11 cellular contexts compared by ENCODE assay signal in genomic region chr2:105438104-105438929, GRCh38. TPM values are rescaled to one million over a fixed set of nuclear protein-coding genes. Genes with fewer than 3 reads are reported as not detected.
DNase-seq lines count a peak whose midpoint lies in the region; ATAC-seq and TF ChIP-seq lines count a peak whose summit lies in the region.
"Had no signal": no experiment of that assay in that cellular context is flagged by ENCODE, and none has a peak within 500 bp of the region (broad histone marks: within the 10 kb centered on the region; RNA-seq: fewer than 3 reads in every experiment).

No MANE protein-coding gene starts in this region.

- H3K4me3 ChIP-seq in ACC112 (ENCODE audit: low read depth, low read length): 0 out of 2 replicates have a peak overlapping the region, but pooled peaks have one; percentile 11
- peak overlapping the region; percentile 1 for H3K4me3 ChIP-seq in colonic mucosa
- peak overlapping the region; percentile 12 to 58 for H3K4me3 ChIP-seq in mucosa of rectum (ENCODE audit: low read length in 2 of 2)

- H3K9me3 ChIP-seq in colonic mucosa (no peaks in the 10 kb centered on the region), mucosa of rectum (ENCODE audit: control insufficient read depth in 2 of 2, low read length in 2 of 2) (no peaks in the 10 kb centered on the region)

- no peak for ATAC-seq in stimulated activated naive CD8-positive, alpha-beta T cell treated with anti-CD3 and anti-CD28 coated beads, Interleukin-15, amount 100 ng/mL, for 72 hours
- ATAC-seq in HG03108 (IDR thresholded peaks at IDR 0.05; ENCODE audit: unreplicated experiment): no peak

- no peak overlapping the region for H2AFZ ChIP-seq in ACC112 (ENCODE audit: low read length, unreplicated experiment)

- no peak overlapping the region for H3K4me3 Mint-ChIP-seq in stimulated activated naive CD8-positive, alpha-beta T cell treated with anti-CD3 and anti-CD28 coated beads, Interleukin-15, amount 100 ng/mL, for 72 hours

- in situ Hi-C loops in ACHN (cut with HindIII; ENCODE audit: low pct_ligation_motif_present, low pct_unique_long_range_greater_than_20kb, low sequenced_read_pairs): no loop called here

- no peaks in the 10 kb centered on the region for H3K27me3 Mint-ChIP-seq in stimulated activated naive CD8-positive, alpha-beta T cell treated with anti-CD3 and anti-CD28 coated beads, Interleukin-15, amount 100 ng/mL, for 72 hours
- H3K27me3 Mint-ChIP-seq: brain had no signal

- TF ChIP-seq CTCF in colonic mucosa (IDR thresholded peaks at IDR 0.05): no peak

- no peak overlapping the region for H3K27ac ChIP-seq in ACC112 (ENCODE audit: low read depth, low read length)
- H3K27ac ChIP-seq in colonic mucosa: peak overlapping the region; percentile 49
- H3K27ac ChIP-seq in mucosa of rectum (ENCODE audit: low read depth in 2 of 2, low read length in 2 of 2): peak overlapping the region; percentile 49 to 54

- no peaks in the 10 kb centered on the region for H3K4me1 Mint-ChIP-seq in stimulated activated naive CD8-positive, alpha-beta T cell treated with anti-CD3 and anti-CD28 coated beads, Interleukin-15, amount 100 ng/mL, for 72 hours

- H3K4me1 ChIP-seq in ACC112 (ENCODE audit: control insufficient read depth, insufficient read depth, low read length, unreplicated experiment) (peaks cover 11% of the 10 kb centered on the region), colonic mucosa (peaks cover 6% of the 10 kb centered on the region), mucosa of rectum (ENCODE audit: control insufficient read depth in 2 of 2, insufficient read depth in 2 of 2, low read length in 2 of 2) (peaks cover 8 to 13% of the 10 kb centered on the region in 2 donors)

- intact Hi-C loops in colonic mucosa (cut with DNase I): no loop called here

- DNase-seq in NCI-H2029 (lab: John Stamatoyannopoulos, UW) (peak; percentile 84), colonic mucosa (peak; percentile 67), ACHN (no peak)
- DNase-seq in activated T-cell treated with anti-CD3 and anti-CD28 coated beads, Interleukin-2, amount 50 U/mL, for 48 hours: no peak
- no peak for DNase-seq in stimulated activated naive CD8-positive, alpha-beta T cell treated with anti-CD3 and anti-CD28 coated beads, Interleukin-15, amount 100 ng/mL, for 72 hours
- DNase-seq: activated CD4-positive, alpha-beta T cell treated with anti-CD3 and anti-CD28 coated beads for 48 hours; AML-193 had no signal

- no peak overlapping the region for H3K27ac Mint-ChIP-seq in stimulated activated naive CD8-positive, alpha-beta T cell treated with anti-CD3 and anti-CD28 coated beads, Interleukin-15, amount 100 ng/mL, for 72 hours

- peak overlapping the region in 1 of 2 donors; percentile 41 for H3K9ac ChIP-seq in colonic mucosa (ENCODE audit: low read depth in 2 of 2, low read length in 2 of 2)
- H3K9ac ChIP-seq in mucosa of rectum (ENCODE audit: low read depth in 1 of 2, low read length in 2 of 2): peak overlapping the region in 1 of 2 donors; percentile 29

- H3K27me3 ChIP-seq in ACC112 (ENCODE audit: insufficient read depth, low read length): no peaks in the 10 kb centered on the region
- no peaks in the 10 kb centered on the region for H3K27me3 ChIP-seq in colonic mucosa
- H3K27me3 ChIP-seq in mucosa of rectum (ENCODE audit: control insufficient read depth in 2 of 2, insufficient read depth in 2 of 2, low read length in 2 of 2): no peaks in the 10 kb centered on the region

- H3K79me2 ChIP-seq in ACC112 (ENCODE audit: control insufficient read depth, insufficient read depth, low read length, unreplicated experiment): no peaks in the 10 kb centered on the region

- no peaks in the 10 kb centered on the region for H3K36me3 ChIP-seq in ACC112 (ENCODE audit: insufficient read depth, low read length)
- H3K36me3 ChIP-seq in colonic mucosa: no peaks in the 10 kb centered on the region
- no peaks in the 10 kb centered on the region for H3K36me3 ChIP-seq in mucosa of rectum (ENCODE audit: control insufficient read depth in 2 of 2, insufficient read depth in 2 of 2, low read length in 2 of 2)

- no peaks in the 10 kb centered on the region for H3K9me3 Mint-ChIP-seq in stimulated activated naive CD8-positive, alpha-beta T cell treated with anti-CD3 and anti-CD28 coated beads, Interleukin-15, amount 100 ng/mL, for 72 hours
- H3K9me3 Mint-ChIP-seq: brain had no signal

RNA-seq across cellular contexts. Expression of gene FHL2, which starts 39.5 kb away (rescaled TPM):
- 100 to 1,000 TPM; 103 to 212 TPM for total RNA-seq in colonic mucosa

Comparison
In these comparisons a context has a peak if more than half of its experiments do, and no peak if none do; other contexts are left out.
1. DNase-seq: peak in NCI-H2029 (single experiment) and colonic mucosa (single experiment); none in ACHN (single experiment), activated T-cell treated with anti-CD3 and anti-CD28 coated beads, Interleukin-2, amount 50 U/mL, for 48 hours (0 of 2) and stimulated activated naive CD8-positive, alpha-beta T cell treated with anti-CD3 and anti-CD28 coated beads, Interleukin-15, amount 100 ng/mL, for 72 hours (0 of 2).
2. Peak in every context shown above with its lines, with median percentiles within 50 percentile points of each other: H3K4me3 ChIP-seq.